In the genomic region with DNA sequence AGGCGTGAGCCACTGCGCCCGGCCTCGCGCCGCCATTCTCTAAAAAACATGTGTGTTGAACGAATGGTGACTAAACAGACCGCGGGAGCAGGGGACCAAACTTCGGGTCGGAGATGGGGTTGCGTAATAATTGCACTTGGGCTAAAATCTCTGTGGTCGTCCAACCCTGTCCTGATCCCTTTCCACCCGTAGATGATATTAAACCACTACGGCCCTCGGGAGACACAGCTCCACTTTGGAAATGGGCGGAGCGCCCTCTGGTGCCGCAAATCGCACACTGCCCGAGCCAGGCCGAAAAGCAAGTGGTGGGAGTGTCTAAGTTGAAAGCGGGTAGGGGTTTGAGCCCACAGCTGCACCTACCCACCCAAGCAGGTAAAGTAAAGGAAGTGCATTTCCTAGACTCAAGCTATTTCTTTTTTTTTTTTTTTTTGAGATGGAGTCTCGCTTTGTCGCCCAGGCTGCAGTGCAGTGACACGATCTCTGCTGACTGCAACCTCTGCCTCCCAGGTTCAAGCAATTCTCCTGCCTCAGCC, we compare ENCODE assay signal across 1 cellular context.
TF ChIP-seq lines count a peak whose summit lies in the region.

No MANE protein-coding gene starts in this region.

TF ChIP-seq in HepG2, 621 proteins besides CTCF, POLR2A, EP300 and RAD21 (continued from another document and continues in another):
- TF ChIP-seq, protein P1, sequence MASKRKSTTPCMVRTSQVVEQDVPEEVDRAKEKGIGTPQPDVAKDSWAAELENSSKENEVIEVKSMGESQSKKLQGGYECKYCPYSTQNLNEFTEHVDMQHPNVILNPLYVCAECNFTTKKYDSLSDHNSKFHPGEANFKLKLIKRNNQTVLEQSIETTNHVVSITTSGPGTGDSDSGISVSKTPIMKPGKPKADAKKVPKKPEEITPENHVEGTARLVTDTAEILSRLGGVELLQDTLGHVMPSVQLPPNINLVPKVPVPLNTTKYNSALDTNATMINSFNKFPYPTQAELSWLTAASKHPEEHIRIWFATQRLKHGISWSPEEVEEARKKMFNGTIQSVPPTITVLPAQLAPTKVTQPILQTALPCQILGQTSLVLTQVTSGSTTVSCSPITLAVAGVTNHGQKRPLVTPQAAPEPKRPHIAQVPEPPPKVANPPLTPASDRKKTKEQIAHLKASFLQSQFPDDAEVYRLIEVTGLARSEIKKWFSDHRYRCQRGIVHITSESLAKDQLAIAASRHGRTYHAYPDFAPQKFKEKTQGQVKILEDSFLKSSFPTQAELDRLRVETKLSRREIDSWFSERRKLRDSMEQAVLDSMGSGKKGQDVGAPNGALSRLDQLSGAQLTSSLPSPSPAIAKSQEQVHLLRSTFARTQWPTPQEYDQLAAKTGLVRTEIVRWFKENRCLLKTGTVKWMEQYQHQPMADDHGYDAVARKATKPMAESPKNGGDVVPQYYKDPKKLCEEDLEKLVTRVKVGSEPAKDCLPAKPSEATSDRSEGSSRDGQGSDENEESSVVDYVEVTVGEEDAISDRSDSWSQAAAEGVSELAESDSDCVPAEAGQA (IDR thresholded peaks at IDR 0.05; ENCODE audit: low read depth) = no peak
- TF ChIP-seq, protein P1 (CRISPR knock-in tag; IDR thresholded peaks at IDR 0.05; ENCODE audit: borderline replicate concordance) = no peak; the same call in 1 of the 2 replicates
- TF ChIP-seq MYC (CRISPR knock-in tag; IDR thresholded peaks at IDR 0.05; ENCODE audit: borderline replicate concordance) (no peak), PHB2 (IDR thresholded peaks at IDR 0.05; ENCODE audit: partially characterized antibody) (no peak), ZNF20 (CRISPR knock-in tag; IDR thresholded peaks at IDR 0.05) (no peak), NCOR1 (IDR thresholded peaks at IDR 0.05; ENCODE audit: borderline replicate concordance, low read length) (no peak), RFX5 (IDR thresholded peaks at IDR 0.05; ENCODE audit: low read depth, low read length) (no peak), NPAS2 (CRISPR knock-in tag; IDR thresholded peaks at IDR 0.05; ENCODE audit: borderline replicate concordance) (no peak), ZNF619 (CRISPR knock-in tag; IDR thresholded peaks at IDR 0.05) (peak; percentile 73; the same call in 1 of the 2 replicates), XBP1 (CRISPR knock-in tag; IDR thresholded peaks at IDR 0.05) (no peak), NFKBIZ (CRISPR knock-in tag; IDR thresholded peaks at IDR 0.05) (no peak), ZNF501 (CRISPR knock-in tag; IDR thresholded peaks at IDR 0.05) (peak; percentile 48; the same call in 1 of the 2 replicates), CEBPG (CRISPR knock-in tag; IDR thresholded peaks at IDR 0.05) (peak; percentile 56), ZNF644 (CRISPR knock-in tag; IDR thresholded peaks at IDR 0.05; ENCODE audit: low read depth) (no peak), HMG20A (CRISPR knock-in tag; IDR thresholded peaks at IDR 0.05; ENCODE audit: borderline replicate concordance) (no peak), ZNF367 (CRISPR knock-in tag; IDR thresholded peaks at IDR 0.05; ENCODE audit: borderline replicate concordance) (no peak), RBM39 (IDR thresholded peaks at IDR 0.05; ENCODE audit: low read depth, low read length, poor library complexity, severe bottlenecking) (peak; percentile 36), CAMTA2 (CRISPR knock-in tag; IDR thresholded peaks at IDR 0.05; ENCODE audit: borderline replicate concordance) (no peak), ZNF432 (CRISPR knock-in tag; IDR thresholded peaks at IDR 0.05; ENCODE audit: borderline replicate concordance) (no peak), TCF12 (IDR thresholded peaks at IDR 0.05) (no peak), TCF12 (CRISPR knock-in tag; IDR thresholded peaks at IDR 0.05) (0 out of 2 replicates have a peak, but pooled peaks have one; percentile 51), HOXA3 (CRISPR knock-in tag; IDR thresholded peaks at IDR 0.05) (peak; percentile 57), ZNF749 (CRISPR knock-in tag; IDR thresholded peaks at IDR 0.05; ENCODE audit: borderline replicate concordance) (no peak), TGIF2 (CRISPR knock-in tag; IDR thresholded peaks at IDR 0.05) (0 out of 2 replicates have a peak, but pooled peaks have one; percentile 26), GFI1 (CRISPR knock-in tag; IDR thresholded peaks at IDR 0.05; ENCODE audit: borderline replicate concordance) (no peak), NFKB2 (CRISPR knock-in tag; IDR thresholded peaks at IDR 0.05; ENCODE audit: borderline replicate concordance) (no peak; the same call in 1 of the 2 replicates), SIN3B (IDR thresholded peaks at IDR 0.05; ENCODE audit: low read length) (no peak), HNRNPUL1 (IDR thresholded peaks at IDR 0.05; ENCODE audit: low read depth, low read length) (no peak), ZNF557 (CRISPR knock-in tag; IDR thresholded peaks at IDR 0.05) (no peak), ELF1 (CRISPR knock-in tag; IDR thresholded peaks at IDR 0.05) (no peak), ZNF782 (CRISPR knock-in tag; IDR thresholded peaks at IDR 0.05; ENCODE audit: borderline replicate concordance) (0 out of 2 replicates have a peak, but pooled peaks have one; percentile 55), ZNF766 (CRISPR knock-in tag; IDR thresholded peaks at IDR 0.05; ENCODE audit: borderline replicate concordance) (no peak), ZNF792 (CRISPR knock-in tag; IDR thresholded peaks at IDR 0.05) (no peak)
- TF ChIP-seq, protein P2, sequence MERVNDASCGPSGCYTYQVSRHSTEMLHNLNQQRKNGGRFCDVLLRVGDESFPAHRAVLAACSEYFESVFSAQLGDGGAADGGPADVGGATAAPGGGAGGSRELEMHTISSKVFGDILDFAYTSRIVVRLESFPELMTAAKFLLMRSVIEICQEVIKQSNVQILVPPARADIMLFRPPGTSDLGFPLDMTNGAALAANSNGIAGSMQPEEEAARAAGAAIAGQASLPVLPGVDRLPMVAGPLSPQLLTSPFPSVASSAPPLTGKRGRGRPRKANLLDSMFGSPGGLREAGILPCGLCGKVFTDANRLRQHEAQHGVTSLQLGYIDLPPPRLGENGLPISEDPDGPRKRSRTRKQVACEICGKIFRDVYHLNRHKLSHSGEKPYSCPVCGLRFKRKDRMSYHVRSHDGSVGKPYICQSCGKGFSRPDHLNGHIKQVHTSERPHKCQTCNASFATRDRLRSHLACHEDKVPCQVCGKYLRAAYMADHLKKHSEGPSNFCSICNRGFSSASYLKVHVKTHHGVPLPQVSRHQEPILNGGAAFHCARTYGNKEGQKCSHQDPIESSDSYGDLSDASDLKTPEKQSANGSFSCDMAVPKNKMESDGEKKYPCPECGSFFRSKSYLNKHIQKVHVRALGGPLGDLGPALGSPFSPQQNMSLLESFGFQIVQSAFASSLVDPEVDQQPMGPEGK (CRISPR knock-in tag; IDR thresholded peaks at IDR 0.05) = 0 out of 2 replicates have a peak, but pooled peaks have one; percentile 15
- TF ChIP-seq, protein P3, sequence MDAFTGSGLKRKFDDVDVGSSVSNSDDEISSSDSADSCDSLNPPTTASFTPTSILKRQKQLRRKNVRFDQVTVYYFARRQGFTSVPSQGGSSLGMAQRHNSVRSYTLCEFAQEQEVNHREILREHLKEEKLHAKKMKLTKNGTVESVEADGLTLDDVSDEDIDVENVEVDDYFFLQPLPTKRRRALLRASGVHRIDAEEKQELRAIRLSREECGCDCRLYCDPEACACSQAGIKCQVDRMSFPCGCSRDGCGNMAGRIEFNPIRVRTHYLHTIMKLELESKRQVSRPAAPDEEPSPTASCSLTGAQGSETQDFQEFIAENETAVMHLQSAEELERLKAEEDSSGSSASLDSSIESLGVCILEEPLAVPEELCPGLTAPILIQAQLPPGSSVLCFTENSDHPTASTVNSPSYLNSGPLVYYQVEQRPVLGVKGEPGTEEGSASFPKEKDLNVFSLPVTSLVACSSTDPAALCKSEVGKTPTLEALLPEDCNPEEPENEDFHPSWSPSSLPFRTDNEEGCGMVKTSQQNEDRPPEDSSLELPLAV (CRISPR knock-in tag; conservative IDR thresholded peaks at IDR 0.05; ENCODE audit: low read depth) = no peak
- TF ChIP-seq, protein P4, sequence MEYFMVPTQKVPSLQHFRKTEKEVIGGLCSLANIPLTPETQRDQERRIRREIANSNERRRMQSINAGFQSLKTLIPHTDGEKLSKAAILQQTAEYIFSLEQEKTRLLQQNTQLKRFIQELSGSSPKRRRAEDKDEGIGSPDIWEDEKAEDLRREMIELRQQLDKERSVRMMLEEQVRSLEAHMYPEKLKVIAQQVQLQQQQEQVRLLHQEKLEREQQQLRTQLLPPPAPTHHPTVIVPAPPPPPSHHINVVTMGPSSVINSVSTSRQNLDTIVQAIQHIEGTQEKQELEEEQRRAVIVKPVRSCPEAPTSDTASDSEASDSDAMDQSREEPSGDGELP (IDR thresholded peaks at IDR 0.05; ENCODE audit: borderline replicate concordance, low read depth) = no peak
- TF ChIP-seq, protein P5, sequence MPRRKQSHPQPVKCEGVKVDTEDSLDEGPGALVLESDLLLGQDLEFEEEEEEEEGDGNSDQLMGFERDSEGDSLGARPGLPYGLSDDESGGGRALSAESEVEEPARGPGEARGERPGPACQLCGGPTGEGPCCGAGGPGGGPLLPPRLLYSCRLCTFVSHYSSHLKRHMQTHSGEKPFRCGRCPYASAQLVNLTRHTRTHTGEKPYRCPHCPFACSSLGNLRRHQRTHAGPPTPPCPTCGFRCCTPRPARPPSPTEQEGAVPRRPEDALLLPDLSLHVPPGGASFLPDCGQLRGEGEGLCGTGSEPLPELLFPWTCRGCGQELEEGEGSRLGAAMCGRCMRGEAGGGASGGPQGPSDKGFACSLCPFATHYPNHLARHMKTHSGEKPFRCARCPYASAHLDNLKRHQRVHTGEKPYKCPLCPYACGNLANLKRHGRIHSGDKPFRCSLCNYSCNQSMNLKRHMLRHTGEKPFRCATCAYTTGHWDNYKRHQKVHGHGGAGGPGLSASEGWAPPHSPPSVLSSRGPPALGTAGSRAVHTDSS (CRISPR knock-in tag; conservative IDR thresholded peaks at IDR 0.05) = no peak
- TF ChIP-seq, protein P6, sequence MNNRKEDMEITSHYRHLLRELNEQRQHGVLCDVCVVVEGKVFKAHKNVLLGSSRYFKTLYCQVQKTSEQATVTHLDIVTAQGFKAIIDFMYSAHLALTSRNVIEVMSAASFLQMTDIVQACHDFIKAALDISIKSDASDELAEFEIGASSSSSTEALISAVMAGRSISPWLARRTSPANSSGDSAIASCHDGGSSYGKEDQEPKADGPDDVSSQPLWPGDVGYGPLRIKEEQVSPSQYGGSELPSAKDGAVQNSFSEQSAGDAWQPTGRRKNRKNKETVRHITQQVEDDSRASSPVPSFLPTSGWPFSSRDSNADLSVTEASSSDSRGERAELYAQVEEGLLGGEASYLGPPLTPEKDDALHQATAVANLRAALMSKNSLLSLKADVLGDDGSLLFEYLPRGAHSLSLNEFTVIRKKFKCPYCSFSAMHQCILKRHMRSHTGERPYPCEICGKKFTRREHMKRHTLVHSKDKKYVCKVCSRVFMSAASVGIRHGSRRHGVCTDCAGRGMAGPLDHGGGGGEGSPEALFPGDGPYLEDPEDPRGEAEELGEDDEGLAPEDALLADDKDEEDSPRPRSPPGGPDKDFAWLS (CRISPR knock-in tag; IDR thresholded peaks at IDR 0.05; ENCODE audit: borderline replicate concordance) = no peak
- TF ChIP-seq, protein P7, sequence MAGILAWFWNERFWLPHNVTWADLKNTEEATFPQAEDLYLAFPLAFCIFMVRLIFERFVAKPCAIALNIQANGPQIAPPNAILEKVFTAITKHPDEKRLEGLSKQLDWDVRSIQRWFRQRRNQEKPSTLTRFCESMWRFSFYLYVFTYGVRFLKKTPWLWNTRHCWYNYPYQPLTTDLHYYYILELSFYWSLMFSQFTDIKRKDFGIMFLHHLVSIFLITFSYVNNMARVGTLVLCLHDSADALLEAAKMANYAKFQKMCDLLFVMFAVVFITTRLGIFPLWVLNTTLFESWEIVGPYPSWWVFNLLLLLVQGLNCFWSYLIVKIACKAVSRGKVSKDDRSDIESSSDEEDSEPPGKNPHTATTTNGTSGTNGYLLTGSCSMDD (CRISPR knock-in tag; IDR thresholded peaks at IDR 0.05) = no peak
- TF ChIP-seq, protein P8, sequence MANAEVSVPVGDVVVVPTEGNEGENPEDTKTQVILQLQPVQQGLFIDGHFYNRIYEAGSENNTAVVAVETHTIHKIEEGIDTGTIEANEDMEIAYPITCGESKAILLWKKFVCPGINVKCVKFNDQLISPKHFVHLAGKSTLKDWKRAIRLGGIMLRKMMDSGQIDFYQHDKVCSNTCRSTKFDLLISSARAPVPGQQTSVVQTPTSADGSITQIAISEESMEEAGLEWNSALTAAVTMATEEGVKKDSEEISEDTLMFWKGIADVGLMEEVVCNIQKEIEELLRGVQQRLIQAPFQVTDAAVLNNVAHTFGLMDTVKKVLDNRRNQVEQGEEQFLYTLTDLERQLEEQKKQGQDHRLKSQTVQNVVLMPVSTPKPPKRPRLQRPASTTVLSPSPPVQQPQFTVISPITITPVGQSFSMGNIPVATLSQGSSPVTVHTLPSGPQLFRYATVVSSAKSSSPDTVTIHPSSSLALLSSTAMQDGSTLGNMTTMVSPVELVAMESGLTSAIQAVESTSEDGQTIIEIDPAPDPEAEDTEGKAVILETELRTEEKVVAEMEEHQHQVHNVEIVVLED (CRISPR knock-in tag; IDR thresholded peaks at IDR 0.05; ENCODE audit: borderline replicate concordance) = no peak
- TF ChIP-seq, protein P9, sequence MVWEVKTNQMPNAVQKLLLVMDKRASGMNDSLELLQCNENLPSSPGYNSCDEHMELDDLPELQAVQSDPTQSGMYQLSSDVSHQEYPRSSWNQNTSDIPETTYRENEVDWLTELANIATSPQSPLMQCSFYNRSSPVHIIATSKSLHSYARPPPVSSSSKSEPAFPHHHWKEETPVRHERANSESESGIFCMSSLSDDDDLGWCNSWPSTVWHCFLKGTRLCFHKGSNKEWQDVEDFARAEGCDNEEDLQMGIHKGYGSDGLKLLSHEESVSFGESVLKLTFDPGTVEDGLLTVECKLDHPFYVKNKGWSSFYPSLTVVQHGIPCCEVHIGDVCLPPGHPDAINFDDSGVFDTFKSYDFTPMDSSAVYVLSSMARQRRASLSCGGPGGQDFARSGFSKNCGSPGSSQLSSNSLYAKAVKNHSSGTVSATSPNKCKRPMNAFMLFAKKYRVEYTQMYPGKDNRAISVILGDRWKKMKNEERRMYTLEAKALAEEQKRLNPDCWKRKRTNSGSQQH (CRISPR knock-in tag; IDR thresholded peaks at IDR 0.05; ENCODE audit: low read depth) = 0 out of 2 replicates have a peak, but pooled peaks have one; percentile 54
